In genomic region chr18:3284501-3284900, GRCh38 we compare ENCODE assay signal across 19 cellular contexts.
"Had no signal": no experiment of that assay in that cellular context is flagged by ENCODE, and none has a peak within 500 bp of the region (broad histone marks: within the 10 kb centered on the region; RNA-seq: fewer than 3 reads in every experiment).

No MANE protein-coding gene starts in this region.

- H3K27ac ChIP-seq: adrenal gland, testis, vagina had no signal

- H3K27ac Mint-ChIP-seq: activated naive CD8-positive, alpha-beta T cell; activated T-cell treated with anti-CD3 and anti-CD28 coated beads, Interleukin-2, amount 50 U/mL, for 24 hours; activated T-helper 17 cell treated with anti-CD3 and anti-CD28 coated beads, Interleukin-2, amount 50 U/mL, for 72 hours; stimulated activated naive B cell treated with anti-CD40 and anti-IgM and Interleukin-4, amounts not matched to agents 10 μg/mL and 1 μg/mL and 100 μg/mL, for 72 hours had no signal

- H3K4me3 Mint-ChIP-seq: activated naive CD8-positive, alpha-beta T cell; activated T-cell treated with anti-CD3 and anti-CD28 coated beads, Interleukin-2, amount 50 U/mL, for 24 hours; activated T-helper 17 cell treated with anti-CD3 and anti-CD28 coated beads, Interleukin-2, amount 50 U/mL, for 72 hours; stimulated activated naive B cell treated with anti-CD40 and anti-IgM and Interleukin-4, amounts not matched to agents 10 μg/mL and 1 μg/mL and 100 μg/mL, for 72 hours; type B pancreatic cell had no signal

- H3K27me3 Mint-ChIP-seq: activated naive CD8-positive, alpha-beta T cell; activated T-cell treated with anti-CD3 and anti-CD28 coated beads, Interleukin-2, amount 50 U/mL, for 24 hours; activated T-helper 17 cell treated with anti-CD3 and anti-CD28 coated beads, Interleukin-2, amount 50 U/mL, for 72 hours; stimulated activated naive B cell treated with anti-CD40 and anti-IgM and Interleukin-4, amounts not matched to agents 10 μg/mL and 1 μg/mL and 100 μg/mL, for 72 hours; type B pancreatic cell had no signal

- H3K36me3 ChIP-seq: adrenal gland, breast epithelium, vagina had no signal

- H3K27me3 ChIP-seq: adrenal gland, breast epithelium, testis, vagina had no signal

- H3K4me1 ChIP-seq: adrenal gland, breast epithelium, testis, vagina had no signal

- DNase-seq: activated CD4-positive, alpha-beta T cell treated with anti-CD3 and anti-CD28 coated beads for 1 hour; activated CD8-positive, alpha-beta memory T cell treated with anti-CD3 and anti-CD28 coated beads for 24 hours; activated CD8-positive, alpha-beta memory T cell treated with anti-CD3 and anti-CD28 coated beads, Interleukin-2, amount 50 U/mL, for 4 hours; activated naive CD4-positive, alpha-beta T cell; activated T-cell treated with anti-CD3 and anti-CD28 coated beads, Interleukin-2, amount 50 U/mL, for 24 hours; adrenal gland; cortex of kidney; effector CD4-positive, alpha-beta T cell; left ventricle myocardium superior; stimulated activated CD4-positive, alpha-beta T cell treated with anti-CD3 and anti-CD28 coated beads, Interleukin-2, amount 100 ng/mL, for 48 hours; stimulated activated CD8-positive, alpha-beta memory T cell treated with anti-CD3 and anti-CD28 coated beads, Interleukin-4, amount 100 ng/mL, for 48 hours; stimulated activated naive B cell treated with anti-CD40 and anti-IgM and Interleukin-4, amounts not matched to agents 10 μg/mL and 1 μg/mL and 100 μg/mL, for 72 hours; T-helper 1 cell; testis had no signal

- H3K9me3 Mint-ChIP-seq: activated T-helper 17 cell treated with anti-CD3 and anti-CD28 coated beads, Interleukin-2, amount 50 U/mL, for 72 hours had no signal

- H3K4me3 ChIP-seq: adrenal gland, breast epithelium, testis, vagina had no signal

- ATAC-seq: activated T-helper 17 cell treated with anti-CD3 and anti-CD28 coated beads, Interleukin-2, amount 50 U/mL, for 72 hours; left ventricle myocardium superior; stimulated activated naive B cell treated with anti-CD40 and anti-IgM and Interleukin-4, amounts not matched to agents 10 μg/mL and 1 μg/mL and 100 μg/mL, for 72 hours had no signal

- H3K4me1 Mint-ChIP-seq: activated T-helper 17 cell treated with anti-CD3 and anti-CD28 coated beads, Interleukin-2, amount 50 U/mL, for 72 hours had no signal
